Comparison of ENCODE assay signal across 8 cellular contexts in the genomic region with DNA sequence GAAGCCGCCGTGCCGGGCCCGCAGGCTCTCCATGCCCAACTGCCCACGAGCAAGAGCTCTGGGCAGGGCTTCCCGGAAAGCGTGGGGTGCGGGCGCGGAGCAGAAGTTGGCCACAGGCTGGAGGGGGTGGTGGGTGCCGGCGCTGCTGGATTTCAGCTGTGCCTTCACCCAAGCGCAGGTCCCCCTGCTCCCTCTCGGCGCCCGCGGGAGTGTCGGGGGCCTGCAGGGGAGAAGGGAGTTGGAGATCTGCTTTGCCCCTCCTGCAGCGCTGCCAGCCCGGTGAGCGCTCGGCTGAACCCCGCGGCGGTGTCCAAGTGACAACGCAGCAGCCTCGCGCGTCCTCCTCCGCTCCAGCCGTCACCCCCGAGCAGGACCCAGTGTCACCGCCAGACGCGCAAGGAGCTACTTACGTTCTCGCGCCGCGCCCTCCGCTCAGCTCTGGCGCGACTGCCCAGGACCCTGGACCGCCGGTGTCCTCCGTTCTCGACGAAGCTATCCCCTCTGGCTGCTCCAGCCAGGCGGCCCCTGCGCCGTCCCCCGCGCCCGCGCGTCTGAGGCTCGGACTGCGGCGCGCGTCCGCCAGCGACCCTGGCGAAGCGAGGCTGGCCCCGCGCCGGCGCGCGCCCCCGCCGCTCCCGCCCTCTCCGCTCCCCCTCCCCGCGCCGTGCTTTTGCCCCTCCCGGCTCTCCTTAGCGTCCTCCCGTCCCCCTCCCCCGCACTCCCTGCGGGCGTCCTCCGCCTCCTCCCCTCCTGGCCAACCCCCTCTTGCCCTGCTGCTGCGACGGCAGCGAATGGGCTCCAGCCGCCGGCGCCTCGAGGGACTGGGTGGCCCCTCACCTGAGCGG. TPM values are rescaled to one million over a fixed set of nuclear protein-coding genes. Genes with fewer than 3 reads are reported as not detected.
A peak's percentile ranks its signal among the peaks of the same experiment; 100 is the strongest.
DNase-seq lines count a peak whose midpoint lies in the region; ATAC-seq and TF ChIP-seq lines count a peak whose summit lies in the region.

Gene NRCAM, minus strand, starts transcription at position 604 of the 845 bp plus-strand sequence. CDS start 216,372 bp downstream, outside the sequence.

- H3K23ac ChIP-seq in H9 (ENCODE audit: insufficient read length, low read depth, low read length), result no peak within 1 kb of the TSS

- no peak within 1 kb of the TSS for H2BK15ac ChIP-seq in H9 (ENCODE audit: low read depth, low read length)

- intact Hi-C loops in Caco-2 (cut with micrococcal nuclease; ENCODE audit: unreplicated experiment), result loop anchor here (2.0 kb wide), 1 partner anchor 97 kb away; no protein-coding TSS in a partner anchor
- intact Hi-C loops in vagina (cut with DNase I), result no loop called here

- POLR2A ChIA-PET in Caco-2 (lab: Charles Lee), result interaction anchor here (0.7 kb wide), 1 partner anchor 131 kb away, joined by 4 read pairs; no protein-coding TSS in a partner anchor

- H3K27ac Mint-ChIP-seq in Caco-2 (ENCODE audit: unreplicated experiment) (no peak within 1 kb of the TSS), H9 (peak within 1 kb of the TSS in 1 of 3 experiments; percentile 88; a peak in 1 of 7 replicates), nephron (no peak within 1 kb of the TSS)

- TF ChIP-seq POLR2A in vagina (IDR thresholded peaks at IDR 0.05), result no peak

- peak; percentile 96 for DNase-seq in Caco-2
- DNase-seq in H9, result peak; percentile 94
- DNase-seq in NCI-H2171 (lab: John Stamatoyannopoulos, UW), result peak; percentile 95
- peak; percentile 7 for DNase-seq in activated T-cell treated with anti-CD3 and anti-CD28 coated beads, Interleukin-2, amount 50 U/mL, for 4 hours
- DNase-seq in fibroblast of the conjunctiva (ENCODE audit: low read depth), result peak; percentile 31
- no peak for DNase-seq in vagina (ENCODE audit: extremely low spot score in 2 of 2)
- no peak for DNase-seq in T-helper 9 cell

- no peak within 1 kb of the TSS for H2BK120ac ChIP-seq in H9 (ENCODE audit: low read depth, low read length, poor library complexity, severe bottlenecking)

- no peaks in the 10 kb centered on the region for H3K79me1 ChIP-seq in H9 (ENCODE audit: insufficient read depth, low read depth, low read length, poor library complexity, severe bottlenecking)

- no peak within 1 kb of the TSS for H4K8ac ChIP-seq in H9 (replicated peaks; ENCODE audit: insufficient read length, low read depth, low read length)

- H3K27me3 ChIP-seq in Caco-2 (replicated peaks; ENCODE audit: control insufficient read depth, insufficient read depth, low read length) (no peaks in the 10 kb centered on the region), H9 (ENCODE audit: insufficient read depth, low read length) (peaks cover 24% of the 10 kb centered on the region; the same call in 1 of the 2 replicates), vagina (no peaks in the 10 kb centered on the region)

- ATAC-seq in activated T-cell treated with anti-CD3 and anti-CD28 coated beads, Interleukin-2, amount 50 U/mL, for 4 hours, result peak; percentile 54 to 65

- H3K4ac ChIP-seq in H9 (ENCODE audit: low read depth, low read length), result no peak within 1 kb of the TSS

- WGBS in H9 (ENCODE audit: extremely low coverage, insufficient read length, low lambda C conversion rate), result no CpG with 5 or more reads among the region's 93 CpGs

- H3T11ph ChIP-seq in H9 (ENCODE audit: low read length), result no peak within 1 kb of the TSS

- H3K27me3 Mint-ChIP-seq in Caco-2 (ENCODE audit: insufficient read depth, unreplicated experiment) (no peaks in the 10 kb centered on the region), H9 (ENCODE audit: low read depth) (peaks cover 71% of the 10 kb centered on the region), nephron (ENCODE audit: low read depth) (peaks cover 71% of the 10 kb centered on the region)
- H3K27me3 Mint-ChIP-seq in activated T-cell treated with anti-CD3 and anti-CD28 coated beads, Interleukin-2, amount 50 U/mL, for 4 hours (ENCODE audit: low read depth), result peaks cover 50% of the 10 kb centered on the region

- no peak within 1 kb of the TSS for H2AK5ac ChIP-seq in H9 (ENCODE audit: insufficient read length, low read length)

- H3K4me3 ChIP-seq in Caco-2 (ENCODE audit: low read depth, low read length) (peak within 1 kb of the TSS; percentile 75), vagina (peak within 1 kb of the TSS; percentile 45 to 56)

- no peaks in the 10 kb centered on the region for H3K36me3 Mint-ChIP-seq in Caco-2 (ENCODE audit: insufficient read depth, unreplicated experiment)
- H3K36me3 Mint-ChIP-seq in H9 (ENCODE audit: insufficient read depth in 1 of 3, low read depth in 3 of 3), result peaks cover 0 to 1% (median 0%) of the 10 kb centered on the region in 3 experiments; a peak in 1 of 7 replicates
- H3K36me3 Mint-ChIP-seq in activated T-cell treated with anti-CD3 and anti-CD28 coated beads, Interleukin-2, amount 50 U/mL, for 4 hours (ENCODE audit: insufficient read depth), result no peaks in the 10 kb centered on the region
- H3K36me3 Mint-ChIP-seq in nephron (ENCODE audit: low read depth), result no peaks in the 10 kb centered on the region

- H3K36me3 ChIP-seq in Caco-2 (ENCODE audit: control insufficient read depth, insufficient read depth, low read length) (no peaks in the 10 kb centered on the region), vagina (no peaks in the 10 kb centered on the region)

- H3K23me2 ChIP-seq in H9 (ENCODE audit: insufficient read length, low read depth, low read length, poor library complexity, severe bottlenecking), result peaks cover 25% of the 10 kb centered on the region

- H3K9ac ChIP-seq in H9 (ENCODE audit: extremely low read depth, insufficient read length, low read length), result peak within 1 kb of the TSS; percentile 6

- H3K27ac ChIP-seq in H9 (ENCODE audit: insufficient read length, low read depth, low read length), result no peak within 1 kb of the TSS
- H3K27ac ChIP-seq in vagina, result no peak within 1 kb of the TSS

- CTCF ChIA-PET in Caco-2 (lab: Charles Lee), result no interaction called here

- H4K91ac ChIP-seq in H9 (ENCODE audit: insufficient read length, low read depth, low read length), result no peak within 1 kb of the TSS

- no peaks in the 10 kb centered on the region for H3K9me3 ChIP-seq in Caco-2
- H3K9me3 ChIP-seq in H9 (ENCODE audit: control insufficient read depth, low read depth, low read length), result no peaks in the 10 kb centered on the region
- no peaks in the 10 kb centered on the region for H3K9me3 ChIP-seq in vagina

- H3K18ac ChIP-seq in H9 (ENCODE audit: insufficient read length, low read depth, low read length), result no peak within 1 kb of the TSS

- no TSS peak for BruUV-seq in Caco-2 (replicated peaks; lab: Mats Ljungman, UMichigan)

- peak within 1 kb of the TSS; percentile 92 for H3K4me2 ChIP-seq in H9 (ENCODE audit: insufficient read depth, insufficient read length, low read length)

- H3K4me1 Mint-ChIP-seq in Caco-2 (ENCODE audit: low read depth, unreplicated experiment) (peaks cover 17% of the 10 kb centered on the region), H9 (peaks cover 28 to 37% of the 10 kb centered on the region in 2 experiments), nephron (peaks cover 10% of the 10 kb centered on the region)
- H3K4me1 Mint-ChIP-seq in activated T-cell treated with anti-CD3 and anti-CD28 coated beads, Interleukin-2, amount 50 U/mL, for 4 hours (ENCODE audit: low read depth), result peaks cover 18% of the 10 kb centered on the region

- H2BK20ac ChIP-seq in H9 (ENCODE audit: low read depth, low read length, poor library complexity, severe bottlenecking), result no peak within 1 kb of the TSS

- no peaks in the 10 kb centered on the region for H3K79me2 ChIP-seq in H9 (ENCODE audit: insufficient read depth, low read length)

- no peak within 1 kb of the TSS for H3K14ac ChIP-seq in H9 (ENCODE audit: insufficient read depth, low read length)

- no peak within 1 kb of the TSS for H3K56ac ChIP-seq in H9 (ENCODE audit: insufficient read length, low read depth, low read length)

- peak within 1 kb of the TSS; percentile 96 for H3K4me3 Mint-ChIP-seq in Caco-2 (ENCODE audit: unreplicated experiment)
- H3K4me3 Mint-ChIP-seq in H9, result peak within 1 kb of the TSS; percentile 78 to 92
- peak within 1 kb of the TSS; percentile 62 for H3K4me3 Mint-ChIP-seq in activated T-cell treated with anti-CD3 and anti-CD28 coated beads, Interleukin-2, amount 50 U/mL, for 4 hours
- H3K4me3 Mint-ChIP-seq in nephron, result peak within 1 kb of the TSS; percentile 83 to 87 (median 84)

- H2AFZ ChIP-seq in H9 (ENCODE audit: low read length), result peak within 1 kb of the TSS; percentile 54

- H3K9me3 Mint-ChIP-seq in Caco-2 (ENCODE audit: unreplicated experiment), result no peaks in the 10 kb centered on the region
- no peaks in the 10 kb centered on the region for H3K9me3 Mint-ChIP-seq in H9
- no peaks in the 10 kb centered on the region for H3K9me3 Mint-ChIP-seq in activated T-cell treated with anti-CD3 and anti-CD28 coated beads, Interleukin-2, amount 50 U/mL, for 4 hours
- no peaks in the 10 kb centered on the region for H3K9me3 Mint-ChIP-seq in nephron

- H4K20me1 ChIP-seq in H9 (ENCODE audit: control insufficient read depth, insufficient read depth, insufficient read length), result no peaks in the 10 kb centered on the region

- H4K5ac ChIP-seq in H9 (ENCODE audit: insufficient read length, low read depth, low read length), result no peak within 1 kb of the TSS

- peaks cover 21% of the 10 kb centered on the region for H3K4me1 ChIP-seq in Caco-2
- peaks cover 9% of the 10 kb centered on the region for H3K4me1 ChIP-seq in H9 (ENCODE audit: insufficient read depth, low read length)
- H3K4me1 ChIP-seq in vagina, result peaks cover 18% of the 10 kb centered on the region

- H2BK5ac ChIP-seq in H9 (ENCODE audit: insufficient read length, low read length), result no peak within 1 kb of the TSS

- no peak within 1 kb of the TSS for H2BK12ac ChIP-seq in H9 (ENCODE audit: insufficient read length, low read depth, low read length)

- TF ChIP-seq CTCF in Caco-2 (IDR thresholded peaks at IDR 0.05; ENCODE audit: insufficient read depth in 1 of 2, low read depth in 1 of 2, low read length in 1 of 2, severe bottlenecking in 1 of 2, unreplicated experiment in 1 of 2) (no peak), H9 (conservative IDR thresholded peaks at IDR 0.05) (no peak), nephron (IDR thresholded peaks at IDR 0.05; ENCODE audit: unreplicated experiment in 3 of 3) (no peak), vagina (IDR thresholded peaks at IDR 0.05) (no peak)

RNA-seq across cellular contexts. Expression of gene NRCAM, which starts in this region (rescaled TPM):
- total RNA-seq in Caco-2 (2022) (85.7 and 96.2 TPM in 2 replicates), H9 (2021) (1.8 and 2.3 TPM in 2 replicates), vagina (7.9 TPM)
- total RNA-seq in activated T-cell treated with anti-CD3 and anti-CD28 coated beads, Interleukin-2, amount 50 U/mL, for 4 hours, result under 1 TPM; 0.53 to 0.73 (median 0.69) TPM

Comparison
In these comparisons a context has a peak if more than half of its experiments do, and no peak if none do; other contexts are left out.
1. Peak in DNase-seq and ATAC-seq in activated T-cell treated with anti-CD3 and anti-CD28 coated beads, Interleukin-2, amount 50 U/mL, for 4 hours; RNA of the gene not detected or under 1 TPM.
2. DNase-seq: peak in Caco-2 (2 of 2), H9 (single experiment), NCI-H2171 (single experiment) and fibroblast of the conjunctiva (single experiment); none in vagina (0 of 2) and T-helper 9 cell (single experiment).
3. Peak in every context shown above with its lines, with median percentiles within 50 percentile points of each other: H3K4me3 Mint-ChIP-seq.